16 cellular contexts compared by ENCODE assay signal in the genomic region with DNA sequence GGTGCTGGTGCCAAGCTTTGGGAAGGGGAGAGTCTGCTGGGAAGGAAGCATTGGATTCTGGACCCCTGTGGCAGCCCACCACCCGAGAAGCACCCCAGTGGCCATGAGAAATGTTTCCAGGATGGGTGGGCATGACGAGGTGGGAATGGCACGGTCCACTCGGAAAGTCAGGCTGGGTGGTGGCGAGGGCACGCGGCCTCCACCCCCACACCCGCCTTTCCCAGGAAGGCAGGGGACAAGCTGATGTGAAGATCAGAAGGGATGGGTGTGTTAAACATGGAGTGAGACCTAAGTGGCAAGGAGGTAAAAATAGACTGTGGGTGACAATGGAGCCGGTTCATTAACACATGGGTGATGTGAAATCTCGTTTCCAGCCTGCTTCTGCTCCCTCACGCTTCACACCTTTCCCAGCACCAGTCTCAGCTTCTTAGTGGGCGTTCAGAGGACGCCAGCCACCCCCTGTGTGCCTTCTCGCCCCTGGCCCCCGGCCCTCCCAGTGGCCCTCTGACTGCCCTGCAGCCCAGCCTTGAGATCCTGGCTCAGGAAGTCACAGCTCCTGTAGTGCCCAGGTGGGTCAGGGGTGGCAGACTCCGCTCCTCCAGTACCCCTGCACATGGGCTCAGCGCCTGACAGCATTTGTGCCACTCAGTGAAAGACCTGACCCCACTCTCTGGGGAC. TPM values are rescaled to one million over a fixed set of nuclear protein-coding genes. Genes with fewer than 3 reads are reported as not detected.
A peak's percentile ranks its signal among the peaks of the same experiment; 100 is the strongest.
DNase-seq lines count a peak whose midpoint lies in the region; TF ChIP-seq lines count a peak whose summit lies in the region.
"Had no signal": no experiment of that assay in that cellular context is flagged by ENCODE, and none has a peak within 500 bp of the region (broad histone marks: within the 10 kb centered on the region; RNA-seq: fewer than 3 reads in every experiment).

No MANE protein-coding gene starts in this region.

- no peak overlapping the region for H4K91ac ChIP-seq in trophoblast cell (ENCODE audit: low read depth, low read length)

- peaks cover 0 to 2% (median 0%) of the 10 kb centered on the region in 5 donors for H3K9me3 Mint-ChIP-seq in CD8-positive, alpha-beta memory T cell
- H3K9me3 Mint-ChIP-seq: HFFc6 had no signal

- no peak overlapping the region for H3K9ac ChIP-seq in trophoblast cell (ENCODE audit: low read length)

- no peak overlapping the region for H3K4me2 ChIP-seq in trophoblast cell (ENCODE audit: low read length)
- H3K4me2 ChIP-seq in PC-9 = no peak overlapping the region

- no peaks in the 10 kb centered on the region for H3K79me2 ChIP-seq in trophoblast cell (ENCODE audit: control insufficient read depth, insufficient read depth, low read length, poor library complexity)
- H3K79me2 ChIP-seq in PC-9 (ENCODE audit: low read depth) = no peaks in the 10 kb centered on the region

- no peak overlapping the region for H3K27ac Mint-ChIP-seq in CD8-positive, alpha-beta memory T cell
- H3K27ac Mint-ChIP-seq: CD4-positive, CD25-positive, alpha-beta regulatory T cell; HFFc6 had no signal

- H2AK5ac ChIP-seq in trophoblast cell (ENCODE audit: low read length) = no peak overlapping the region

- peak overlapping the region; percentile 1 for H2BK5ac ChIP-seq in trophoblast cell (ENCODE audit: low read depth, low read length, poor library complexity)

- H3F3A ChIP-seq in PC-9 (ENCODE audit: insufficient read depth, low read depth) = no peaks in the 10 kb centered on the region

- no peaks in the 10 kb centered on the region for H3K4me1 Mint-ChIP-seq in CD8-positive, alpha-beta memory T cell
- H3K4me1 Mint-ChIP-seq: CD4-positive, CD25-positive, alpha-beta regulatory T cell had no signal

- H3K36me3 Mint-ChIP-seq in CD8-positive, alpha-beta memory T cell = no peaks in the 10 kb centered on the region
- H3K36me3 Mint-ChIP-seq: CD4-positive, CD25-positive, alpha-beta regulatory T cell had no signal

- H3K27me3 Mint-ChIP-seq in CD8-positive, alpha-beta memory T cell = peaks cover 16 to 51% of the 10 kb centered on the region in 2 donors

- H3K9me3 ChIP-seq in left ventricle myocardium inferior (replicated peaks) (no peaks in the 10 kb centered on the region), right atrium auricular region (no peaks in the 10 kb centered on the region), trophoblast cell (ENCODE audit: insufficient read depth, low read depth, low read length) (peaks cover 7% of the 10 kb centered on the region), PC-9 (ENCODE audit: insufficient read depth, low read depth) (no peaks in the 10 kb centered on the region)
- H3K9me3 ChIP-seq in CD8-positive, alpha-beta memory T cell (ENCODE audit: low read length) = no peaks in the 10 kb centered on the region
- H3K9me3 ChIP-seq: BE2C, Caco-2 had no signal

- no peaks in the 10 kb centered on the region for H3K27me3 ChIP-seq in left ventricle myocardium inferior (ENCODE audit: low read depth)
- H3K27me3 ChIP-seq in right atrium auricular region = no peaks in the 10 kb centered on the region
- no peaks in the 10 kb centered on the region for H3K27me3 ChIP-seq in trophoblast cell (ENCODE audit: insufficient read depth, low read length)
- H3K27me3 ChIP-seq in CD8-positive, alpha-beta memory T cell (ENCODE audit: insufficient read depth, low read length, poor library complexity, severe bottlenecking) = no peaks in the 10 kb centered on the region
- H3K27me3 ChIP-seq in PC-9 (ENCODE audit: insufficient read depth, low read depth) = peaks cover 22% of the 10 kb centered on the region; the same call in 1 of the 2 replicates
- H3K27me3 ChIP-seq: BE2C had no signal

- TF ChIP-seq CTCF in left ventricle myocardium inferior (IDR thresholded peaks at IDR 0.05; ENCODE audit: borderline replicate concordance) = no peak
- TF ChIP-seq CTCF in right atrium auricular region (IDR thresholded peaks at IDR 0.05) = no peak
- TF ChIP-seq CTCF in PC-9 (conservative IDR thresholded peaks at IDR 0.05) = no peak

- no peak overlapping the region for H3K4ac ChIP-seq in trophoblast cell (ENCODE audit: low read depth, low read length)

- POLR2A ChIA-PET in CD8-positive, alpha-beta memory T cell (lab: Charles Lee) = no interaction called here
- POLR2A ChIA-PET in PC-9 (lab: Charles Lee; ENCODE audit: unreplicated experiment) = no interaction called here

- no TSS peak for BruUV-seq in PC-9 (replicated peaks; lab: Mats Ljungman, UMichigan)

- H3K27ac ChIP-seq in left ventricle myocardium inferior (replicated peaks) (peak overlapping the region; percentile 87), right atrium auricular region (peak overlapping the region; percentile 85 to 89), trophoblast cell (ENCODE audit: low read depth, low read length) (peak overlapping the region; percentile 1), PC-9 (no peak overlapping the region)
- H3K27ac ChIP-seq in CD8-positive, alpha-beta memory T cell (ENCODE audit: low read depth, low read length) = no peak overlapping the region
- H3K27ac ChIP-seq: HL-60 had no signal

- H3K4me3 ChIP-seq in left ventricle myocardium inferior (no peak overlapping the region), right atrium auricular region (no peak overlapping the region), trophoblast cell (ENCODE audit: low read depth, low read length) (no peak overlapping the region), PC-9 (no peak overlapping the region)
- H3K4me3 ChIP-seq in CD8-positive, alpha-beta memory T cell (ENCODE audit: low read length) = no peak overlapping the region

- no CpG with 5 or more reads among the region's 17 CpGs for WGBS in trophoblast cell (ENCODE audit: extremely low coverage, insufficient coverage, insufficient read length)

- H3K36me3 ChIP-seq in left ventricle myocardium inferior (no peaks in the 10 kb centered on the region), right atrium auricular region (no peaks in the 10 kb centered on the region), trophoblast cell (ENCODE audit: control insufficient read depth in 1 of 2, insufficient read depth in 2 of 2, low read length in 2 of 2) (peaks cover 8 to 13% of the 10 kb centered on the region in 2 experiments), PC-9 (ENCODE audit: low read depth) (no peaks in the 10 kb centered on the region)
- H3K36me3 ChIP-seq in CD8-positive, alpha-beta memory T cell (ENCODE audit: insufficient read depth, low read length) = no peaks in the 10 kb centered on the region
- H3K36me3 ChIP-seq: BE2C had no signal

- peak overlapping the region; percentile 27 for H3K14ac ChIP-seq in trophoblast cell (ENCODE audit: low read length)

- no peak overlapping the region for H2BK12ac ChIP-seq in trophoblast cell (ENCODE audit: low read length)

- no peak overlapping the region for H4K8ac ChIP-seq in trophoblast cell (ENCODE audit: low read depth, low read length)

- no peak overlapping the region for H2AFZ ChIP-seq in trophoblast cell (ENCODE audit: insufficient read depth, low read length, poor library complexity)
- no peak overlapping the region for H2AFZ ChIP-seq in PC-9

- H3K79me1 ChIP-seq in trophoblast cell (ENCODE audit: low read length) = peaks cover 4% of the 10 kb centered on the region

- H3K4me3 Mint-ChIP-seq in CD8-positive, alpha-beta memory T cell = no peak overlapping the region
- H3K4me3 Mint-ChIP-seq: CD4-positive, CD25-positive, alpha-beta regulatory T cell; HFFc6 had no signal

- CTCF ChIA-PET in CD8-positive, alpha-beta memory T cell (lab: Charles Lee) = no interaction called here
- CTCF ChIA-PET in PC-9 (lab: Charles Lee) = interaction anchor here (0.6 kb wide), 1 partner anchor 51 kb away, joined by 9 read pairs; no protein-coding TSS in a partner anchor

- DNase-seq in left ventricle myocardium inferior (no peak), cardiac septum (ENCODE audit: low spot score) (no peak), right atrium auricular region (ENCODE audit: low spot score) (no peak), trophoblast cell (no peak), NCI-H526 (lab: John Stamatoyannopoulos, UW) (no peak), PC-9 (no peak)
- no peak for DNase-seq in CD8-positive, alpha-beta memory T cell
- DNase-seq: ACHN; C1 segment of cervical spinal cord; CD4-positive, CD25-positive, alpha-beta regulatory T cell; GOT3; HFFc6 had no signal

- H4K20me1 ChIP-seq in PC-9 (ENCODE audit: insufficient read depth) = no peaks in the 10 kb centered on the region

- intact Hi-C loops in left ventricle myocardium inferior (cut with micrococcal nuclease) = no loop called here
- intact Hi-C loops in cardiac septum (cut with DNase I) = no loop called here
- intact Hi-C loops in PC-9 (cut with micrococcal nuclease; ENCODE audit: unreplicated experiment) = no loop called here

- peak overlapping the region; percentile 9 for H3K18ac ChIP-seq in trophoblast cell (ENCODE audit: low read length)

- peaks cover 51% of the 10 kb centered on the region for H3K4me1 ChIP-seq in left ventricle myocardium inferior
- peaks cover 0 to 58% of the 10 kb centered on the region in 2 donors for H3K4me1 ChIP-seq in right atrium auricular region
- H3K4me1 ChIP-seq in trophoblast cell (ENCODE audit: control insufficient read depth in 1 of 2, insufficient read depth in 2 of 2, low read length in 2 of 2) = peaks cover 26 to 31% of the 10 kb centered on the region in 2 experiments
- no peaks in the 10 kb centered on the region for H3K4me1 ChIP-seq in CD8-positive, alpha-beta memory T cell (ENCODE audit: insufficient read depth, low read length)
- H3K4me1 ChIP-seq in PC-9 (replicated peaks; ENCODE audit: insufficient read depth) = peaks cover under 1% of the 10 kb centered on the region

- no peak overlapping the region for H3K23ac ChIP-seq in trophoblast cell (ENCODE audit: low read length)

- no peaks in the 10 kb centered on the region for H3K9me2 ChIP-seq in PC-9 (ENCODE audit: insufficient read depth)

- H2BK120ac ChIP-seq in trophoblast cell (ENCODE audit: insufficient read depth, low read length, poor library complexity) = no peak overlapping the region

- no peak overlapping the region for H4K12ac ChIP-seq in trophoblast cell (ENCODE audit: low read depth, low read length)

RNA-seq across cellular contexts. Expression of a gene that starts 27.6 kb away (rescaled TPM):
- total RNA-seq in left ventricle myocardium inferior (0.88 TPM), cardiac septum (0.65 TPM), right atrium auricular region (1 to 10 TPM in 1 of 2 donors, under 1 TPM in 1; 0.37 to 1.1 TPM), PC-9 (2021) (1.0 and 1.1 TPM in 2 replicates)
- 0.46 and 0.48 TPM in 2 replicates for polyA plus RNA-seq in trophoblast cell (2013)
- total RNA-seq in CD8-positive, alpha-beta memory T cell = not detected
- not detected for polyA plus RNA-seq in CD8-positive, alpha-beta memory T cell
- total RNA-seq: CD4-positive, CD25-positive, alpha-beta regulatory T cell; HFFc6; HT1080 had no signal
- polyA plus RNA-seq: CD4-positive, CD25-positive, alpha-beta regulatory T cell had no signal

RNA-seq across cellular contexts. Expression of a gene that starts 44.7 kb away (rescaled TPM):
- total RNA-seq in left ventricle myocardium inferior = 18.9 TPM
- total RNA-seq in cardiac septum = 9.3 TPM
- 10 to 100 TPM; 19.2 to 23.6 TPM for total RNA-seq in right atrium auricular region
- polyA plus RNA-seq in trophoblast cell (2013) = 42.4 and 42.7 TPM in 2 replicates
- not detected for total RNA-seq in CD8-positive, alpha-beta memory T cell
- not detected for polyA plus RNA-seq in CD8-positive, alpha-beta memory T cell
- total RNA-seq in PC-9 (2021) = 4.0 and 8.9 TPM in 2 replicates
- polyA plus RNA-seq: CD4-positive, CD25-positive, alpha-beta regulatory T cell had no signal

Comparison
In these comparisons a context has a peak if more than half of its experiments do, and no peak if none do; other contexts are left out.
1. H3K27ac ChIP-seq: peak in left ventricle myocardium inferior (single experiment), right atrium auricular region (2 of 2) and trophoblast cell (single experiment); none in CD8-positive, alpha-beta memory T cell (single experiment) and PC-9 (single experiment).